Comparison of ENCODE assay signal across 1 cellular context in genomic region chr5:124651663-124652513, GRCh38.
TF ChIP-seq lines count a peak whose summit lies in the region.

No MANE protein-coding gene starts in this region.

TF ChIP-seq in K562, 482 proteins besides CTCF, POLR2A, EP300 and RAD21 (continued from another document and continues in another):
- no peak for TF ChIP-seq HINFP (tag; conservative IDR thresholded peaks at IDR 0.05; ENCODE audit: low read depth)
- no peak for TF ChIP-seq ZC3H8 (IDR thresholded peaks at IDR 0.05)
- no peak for TF ChIP-seq EHMT2 (IDR thresholded peaks at IDR 0.05)
- TF ChIP-seq, protein P1, sequence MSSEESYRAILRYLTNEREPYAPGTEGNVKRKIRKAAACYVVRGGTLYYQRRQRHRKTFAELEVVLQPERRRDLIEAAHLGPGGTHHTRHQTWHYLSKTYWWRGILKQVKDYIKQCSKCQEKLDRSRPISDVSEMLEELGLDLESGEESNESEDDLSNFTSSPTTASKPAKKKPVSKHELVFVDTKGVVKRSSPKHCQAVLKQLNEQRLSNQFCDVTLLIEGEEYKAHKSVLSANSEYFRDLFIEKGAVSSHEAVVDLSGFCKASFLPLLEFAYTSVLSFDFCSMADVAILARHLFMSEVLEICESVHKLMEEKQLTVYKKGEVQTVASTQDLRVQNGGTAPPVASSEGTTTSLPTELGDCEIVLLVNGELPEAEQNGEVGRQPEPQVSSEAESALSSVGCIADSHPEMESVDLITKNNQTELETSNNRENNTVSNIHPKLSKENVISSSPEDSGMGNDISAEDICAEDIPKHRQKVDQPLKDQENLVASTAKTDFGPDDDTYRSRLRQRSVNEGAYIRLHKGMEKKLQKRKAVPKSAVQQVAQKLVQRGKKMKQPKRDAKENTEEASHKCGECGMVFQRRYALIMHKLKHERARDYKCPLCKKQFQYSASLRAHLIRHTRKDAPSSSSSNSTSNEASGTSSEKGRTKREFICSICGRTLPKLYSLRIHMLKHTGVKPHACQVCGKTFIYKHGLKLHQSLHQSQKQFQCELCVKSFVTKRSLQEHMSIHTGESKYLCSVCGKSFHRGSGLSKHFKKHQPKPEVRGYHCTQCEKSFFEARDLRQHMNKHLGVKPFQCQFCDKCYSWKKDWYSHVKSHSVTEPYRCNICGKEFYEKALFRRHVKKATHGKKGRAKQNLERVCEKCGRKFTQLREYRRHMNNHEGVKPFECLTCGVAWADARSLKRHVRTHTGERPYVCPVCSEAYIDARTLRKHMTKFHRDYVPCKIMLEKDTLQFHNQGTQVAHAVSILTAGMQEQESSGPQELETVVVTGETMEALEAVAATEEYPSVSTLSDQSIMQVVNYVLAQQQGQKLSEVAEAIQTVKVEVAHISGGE (CRISPR knock-in tag; IDR thresholded peaks at IDR 0.05), result peak in 1 of 3 experiments; percentile 78; a peak in 2 of 6 replicates
- TF ChIP-seq ZNF696 (CRISPR knock-in tag; conservative IDR thresholded peaks at IDR 0.05), result no peak
- TF ChIP-seq ZNF830 (CRISPR knock-in tag; IDR thresholded peaks at IDR 0.05), result no peak
- TF ChIP-seq MEF2A (IDR thresholded peaks at IDR 0.05; ENCODE audit: control insufficient read depth, low read depth, low read length), result peak; percentile 75
- TF ChIP-seq HEY1 (CRISPR knock-in tag; IDR thresholded peaks at IDR 0.05; ENCODE audit: borderline replicate concordance), result no peak
- no peak for TF ChIP-seq PTTG1 (tag; IDR thresholded peaks at IDR 0.05; ENCODE audit: low read depth)
- no peak for TF ChIP-seq ATF1 (CRISPR knock-in tag; IDR thresholded peaks at IDR 0.05)
- peak; percentile 86 for TF ChIP-seq ATF1 (tag; IDR thresholded peaks at IDR 0.05)
- no peak for TF ChIP-seq SLC30A9 (CRISPR knock-in tag; IDR thresholded peaks at IDR 0.05)
- peak; percentile 71 for TF ChIP-seq CREM (IDR thresholded peaks at IDR 0.05; ENCODE audit: low read depth)
- no peak for TF ChIP-seq SREBF1 (IDR thresholded peaks at IDR 0.05; ENCODE audit: borderline replicate concordance, low read depth, low read length)
- TF ChIP-seq EP400 (IDR thresholded peaks at IDR 0.05), result peak; percentile 83
- TF ChIP-seq KLF1 (tag; IDR thresholded peaks at IDR 0.05), result peak; percentile 63
- no peak for TF ChIP-seq CEBPB (tag; IDR thresholded peaks at IDR 0.05)
- no peak for TF ChIP-seq SMARCA5 (IDR thresholded peaks at IDR 0.05)
- TF ChIP-seq ZNF77 (CRISPR knock-in tag; IDR thresholded peaks at IDR 0.05), result no peak
- peak; percentile 98 for TF ChIP-seq TEAD4 (IDR thresholded peaks at IDR 0.05; ENCODE audit: low read length)
- no peak for TF ChIP-seq TEAD4 (CRISPR knock-in tag; IDR thresholded peaks at IDR 0.05; ENCODE audit: borderline replicate concordance)
- peak; percentile 77 for TF ChIP-seq JUND (IDR thresholded peaks at IDR 0.05; ENCODE audit: borderline replicate concordance, low read depth, low read length)
- TF ChIP-seq JUND (tag; IDR thresholded peaks at IDR 0.05; ENCODE audit: borderline replicate concordance, low read depth, low read length), result peak; percentile 75; the same call in 1 of the 3 replicates
- peak; percentile 91 to 93 for TF ChIP-seq TRIM24 (IDR thresholded peaks at IDR 0.05)
- TF ChIP-seq NR2F6 (CRISPR knock-in tag; IDR thresholded peaks at IDR 0.05), result no peak
- no peak for TF ChIP-seq ZNF507 (tag; conservative IDR thresholded peaks at IDR 0.05)
- TF ChIP-seq CBFA2T3 (IDR thresholded peaks at IDR 0.05), result peak; percentile 99
- TF ChIP-seq LEF1 (IDR thresholded peaks at IDR 0.05), result peak; percentile 97
- TF ChIP-seq, protein P2, sequence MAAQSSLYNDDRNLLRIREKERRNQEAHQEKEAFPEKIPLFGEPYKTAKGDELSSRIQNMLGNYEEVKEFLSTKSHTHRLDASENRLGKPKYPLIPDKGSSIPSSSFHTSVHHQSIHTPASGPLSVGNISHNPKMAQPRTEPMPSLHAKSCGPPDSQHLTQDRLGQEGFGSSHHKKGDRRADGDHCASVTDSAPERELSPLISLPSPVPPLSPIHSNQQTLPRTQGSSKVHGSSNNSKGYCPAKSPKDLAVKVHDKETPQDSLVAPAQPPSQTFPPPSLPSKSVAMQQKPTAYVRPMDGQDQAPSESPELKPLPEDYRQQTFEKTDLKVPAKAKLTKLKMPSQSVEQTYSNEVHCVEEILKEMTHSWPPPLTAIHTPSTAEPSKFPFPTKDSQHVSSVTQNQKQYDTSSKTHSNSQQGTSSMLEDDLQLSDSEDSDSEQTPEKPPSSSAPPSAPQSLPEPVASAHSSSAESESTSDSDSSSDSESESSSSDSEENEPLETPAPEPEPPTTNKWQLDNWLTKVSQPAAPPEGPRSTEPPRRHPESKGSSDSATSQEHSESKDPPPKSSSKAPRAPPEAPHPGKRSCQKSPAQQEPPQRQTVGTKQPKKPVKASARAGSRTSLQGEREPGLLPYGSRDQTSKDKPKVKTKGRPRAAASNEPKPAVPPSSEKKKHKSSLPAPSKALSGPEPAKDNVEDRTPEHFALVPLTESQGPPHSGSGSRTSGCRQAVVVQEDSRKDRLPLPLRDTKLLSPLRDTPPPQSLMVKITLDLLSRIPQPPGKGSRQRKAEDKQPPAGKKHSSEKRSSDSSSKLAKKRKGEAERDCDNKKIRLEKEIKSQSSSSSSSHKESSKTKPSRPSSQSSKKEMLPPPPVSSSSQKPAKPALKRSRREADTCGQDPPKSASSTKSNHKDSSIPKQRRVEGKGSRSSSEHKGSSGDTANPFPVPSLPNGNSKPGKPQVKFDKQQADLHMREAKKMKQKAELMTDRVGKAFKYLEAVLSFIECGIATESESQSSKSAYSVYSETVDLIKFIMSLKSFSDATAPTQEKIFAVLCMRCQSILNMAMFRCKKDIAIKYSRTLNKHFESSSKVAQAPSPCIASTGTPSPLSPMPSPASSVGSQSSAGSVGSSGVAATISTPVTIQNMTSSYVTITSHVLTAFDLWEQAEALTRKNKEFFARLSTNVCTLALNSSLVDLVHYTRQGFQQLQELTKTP (IDR thresholded peaks at IDR 0.05; ENCODE audit: low read depth in 1 of 2, partially characterized antibody in 2 of 2), result peak; percentile 40 to 82
- peak; percentile 96 to 97 for TF ChIP-seq KDM1A (IDR thresholded peaks at IDR 0.05)
- TF ChIP-seq, protein P3, sequence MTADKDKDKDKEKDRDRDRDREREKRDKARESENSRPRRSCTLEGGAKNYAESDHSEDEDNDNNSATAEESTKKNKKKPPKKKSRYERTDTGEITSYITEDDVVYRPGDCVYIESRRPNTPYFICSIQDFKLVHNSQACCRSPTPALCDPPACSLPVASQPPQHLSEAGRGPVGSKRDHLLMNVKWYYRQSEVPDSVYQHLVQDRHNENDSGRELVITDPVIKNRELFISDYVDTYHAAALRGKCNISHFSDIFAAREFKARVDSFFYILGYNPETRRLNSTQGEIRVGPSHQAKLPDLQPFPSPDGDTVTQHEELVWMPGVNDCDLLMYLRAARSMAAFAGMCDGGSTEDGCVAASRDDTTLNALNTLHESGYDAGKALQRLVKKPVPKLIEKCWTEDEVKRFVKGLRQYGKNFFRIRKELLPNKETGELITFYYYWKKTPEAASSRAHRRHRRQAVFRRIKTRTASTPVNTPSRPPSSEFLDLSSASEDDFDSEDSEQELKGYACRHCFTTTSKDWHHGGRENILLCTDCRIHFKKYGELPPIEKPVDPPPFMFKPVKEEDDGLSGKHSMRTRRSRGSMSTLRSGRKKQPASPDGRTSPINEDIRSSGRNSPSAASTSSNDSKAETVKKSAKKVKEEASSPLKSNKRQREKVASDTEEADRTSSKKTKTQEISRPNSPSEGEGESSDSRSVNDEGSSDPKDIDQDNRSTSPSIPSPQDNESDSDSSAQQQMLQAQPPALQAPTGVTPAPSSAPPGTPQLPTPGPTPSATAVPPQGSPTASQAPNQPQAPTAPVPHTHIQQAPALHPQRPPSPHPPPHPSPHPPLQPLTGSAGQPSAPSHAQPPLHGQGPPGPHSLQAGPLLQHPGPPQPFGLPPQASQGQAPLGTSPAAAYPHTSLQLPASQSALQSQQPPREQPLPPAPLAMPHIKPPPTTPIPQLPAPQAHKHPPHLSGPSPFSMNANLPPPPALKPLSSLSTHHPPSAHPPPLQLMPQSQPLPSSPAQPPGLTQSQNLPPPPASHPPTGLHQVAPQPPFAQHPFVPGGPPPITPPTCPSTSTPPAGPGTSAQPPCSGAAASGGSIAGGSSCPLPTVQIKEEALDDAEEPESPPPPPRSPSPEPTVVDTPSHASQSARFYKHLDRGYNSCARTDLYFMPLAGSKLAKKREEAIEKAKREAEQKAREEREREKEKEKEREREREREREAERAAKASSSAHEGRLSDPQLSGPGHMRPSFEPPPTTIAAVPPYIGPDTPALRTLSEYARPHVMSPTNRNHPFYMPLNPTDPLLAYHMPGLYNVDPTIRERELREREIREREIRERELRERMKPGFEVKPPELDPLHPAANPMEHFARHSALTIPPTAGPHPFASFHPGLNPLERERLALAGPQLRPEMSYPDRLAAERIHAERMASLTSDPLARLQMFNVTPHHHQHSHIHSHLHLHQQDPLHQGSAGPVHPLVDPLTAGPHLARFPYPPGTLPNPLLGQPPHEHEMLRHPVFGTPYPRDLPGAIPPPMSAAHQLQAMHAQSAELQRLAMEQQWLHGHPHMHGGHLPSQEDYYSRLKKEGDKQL (CRISPR knock-in tag; IDR thresholded peaks at IDR 0.05; ENCODE audit: borderline replicate concordance), result no peak
- TF ChIP-seq ZNF146 (CRISPR knock-in tag; IDR thresholded peaks at IDR 0.05; ENCODE audit: unreplicated experiment), result no peak
- TF ChIP-seq, protein P4, sequence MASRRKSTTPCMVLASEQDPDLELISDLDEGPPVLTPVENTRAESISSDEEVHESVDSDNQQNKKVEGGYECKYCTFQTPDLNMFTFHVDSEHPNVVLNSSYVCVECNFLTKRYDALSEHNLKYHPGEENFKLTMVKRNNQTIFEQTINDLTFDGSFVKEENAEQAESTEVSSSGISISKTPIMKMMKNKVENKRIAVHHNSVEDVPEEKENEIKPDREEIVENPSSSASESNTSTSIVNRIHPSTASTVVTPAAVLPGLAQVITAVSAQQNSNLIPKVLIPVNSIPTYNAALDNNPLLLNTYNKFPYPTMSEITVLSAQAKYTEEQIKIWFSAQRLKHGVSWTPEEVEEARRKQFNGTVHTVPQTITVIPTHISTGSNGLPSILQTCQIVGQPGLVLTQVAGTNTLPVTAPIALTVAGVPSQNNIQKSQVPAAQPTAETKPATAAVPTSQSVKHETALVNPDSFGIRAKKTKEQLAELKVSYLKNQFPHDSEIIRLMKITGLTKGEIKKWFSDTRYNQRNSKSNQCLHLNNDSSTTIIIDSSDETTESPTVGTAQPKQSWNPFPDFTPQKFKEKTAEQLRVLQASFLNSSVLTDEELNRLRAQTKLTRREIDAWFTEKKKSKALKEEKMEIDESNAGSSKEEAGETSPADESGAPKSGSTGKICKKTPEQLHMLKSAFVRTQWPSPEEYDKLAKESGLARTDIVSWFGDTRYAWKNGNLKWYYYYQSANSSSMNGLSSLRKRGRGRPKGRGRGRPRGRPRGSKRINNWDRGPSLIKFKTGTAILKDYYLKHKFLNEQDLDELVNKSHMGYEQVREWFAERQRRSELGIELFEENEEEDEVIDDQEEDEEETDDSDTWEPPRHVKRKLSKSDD (conservative IDR thresholded peaks at IDR 0.05; ENCODE audit: low read length), result no peak; the same call in 1 of the 2 replicates
- TF ChIP-seq CREB3 (tag; conservative IDR thresholded peaks at IDR 0.05; ENCODE audit: low read depth), result no peak; the same call in 1 of the 2 replicates
- TF ChIP-seq CEBPZ (IDR thresholded peaks at IDR 0.05; ENCODE audit: borderline replicate concordance, low read depth, low read length), result no peak
- peak; percentile 70 for TF ChIP-seq FOS (IDR thresholded peaks at IDR 0.05; ENCODE audit: extremely low read depth, insufficient read length)
- TF ChIP-seq RB1 (IDR thresholded peaks at IDR 0.05; ENCODE audit: low read depth), result no peak; the same call in 1 of the 2 replicates
- no peak for TF ChIP-seq ZBTB26 (CRISPR knock-in tag; IDR thresholded peaks at IDR 0.05)
- no peak for TF ChIP-seq ZNF785 (CRISPR knock-in tag; IDR thresholded peaks at IDR 0.05)
